ENCODE assay signal across 15 cellular contexts in genomic region chr2:178279142-178279541, GRCh38.
DNase-seq lines count a peak whose midpoint lies in the region; ATAC-seq, FAIRE-seq and TF ChIP-seq lines count a peak whose summit lies in the region.
"Had no signal": no experiment of that assay in that cellular context is flagged by ENCODE, and none has a peak within 500 bp of the region (broad histone marks: within the 10 kb centered on the region; RNA-seq: fewer than 3 reads in every experiment).

No MANE protein-coding gene starts in this region.

- peaks cover 22% of the 10 kb centered on the region in 2 donors for H3K27me3 Mint-ChIP-seq in T-cell
- no peaks in the 10 kb centered on the region for H3K27me3 Mint-ChIP-seq in chondrocyte (ENCODE audit: low read depth)

- peaks cover 16 to 50% of the 10 kb centered on the region in 2 experiments for H3K4me1 ChIP-seq in K562 (replicated peaks in 1 of 2; ENCODE audit: control insufficient read depth in 2 of 2, insufficient read depth in 2 of 2, low read length in 2 of 2)
- H3K4me1 ChIP-seq: BLaER1, uterus had no signal

- no peaks in the 10 kb centered on the region for H3K4me1 Mint-ChIP-seq in T-cell
- H3K4me1 Mint-ChIP-seq in chondrocyte (ENCODE audit: low read depth): peaks cover 32% of the 10 kb centered on the region
- H3K4me1 Mint-ChIP-seq: activated CD4-positive, alpha-beta memory T cell treated with anti-CD3 and anti-CD28 coated beads, Interleukin-2, amount 10 ng/mL, durations not matched to agents 7 days and 5 days; activated naive CD8-positive, alpha-beta T cell treated with anti-CD3 and anti-CD28 coated beads, Interleukin-2, amount 50 U/mL, for 24 hours had no signal

- no peaks in the 10 kb centered on the region; the same call in 1 of the 2 replicates for H3K9me3 ChIP-seq in K562 (replicated peaks; ENCODE audit: control insufficient read depth, insufficient read depth, low read depth, low read length)
- H3K9me3 ChIP-seq: BLaER1, uterus had no signal

- H4K20me1 ChIP-seq in K562 (replicated peaks; ENCODE audit: control insufficient read depth, insufficient read depth, low read length): no peaks in the 10 kb centered on the region
- H4K20me1 ChIP-seq: BLaER1 had no signal

- H3K27ac ChIP-seq in K562 (ENCODE audit: extremely low read depth, low read depth, low read length): no peak overlapping the region
- H3K27ac ChIP-seq: BLaER1, uterus had no signal

- whole genome bisulfite sequencing in K562 (ENCODE audit: insufficient coverage, low coverage, missing lambda C conversion rate): 37% methylated on average over 2 of the region's 2 CpGs

- CTCF ChIA-PET in K562 (lab: Yijun Ruan, JAX; ENCODE audit: low intra/inter-chr PET ratio): interaction anchor here (0.9 kb wide), 1 partner anchor 147 kb away, joined by 3 read pairs; no protein-coding TSS in a partner anchor
- CTCF ChIA-PET in T-cell (lab: Charles Lee): no interaction called here

- TF ChIP-seq CTCF in K562 (IDR thresholded peaks at IDR 0.05 in 2 of 3, conservative IDR thresholded peaks at IDR 0.05 in 1 of 3; ENCODE audit: insufficient read depth in 2 of 3, low read depth in 1 of 3, low read length in 3 of 3) (no peak), kidney epithelial cell (IDR thresholded peaks at IDR 0.05; ENCODE audit: insufficient read depth, low read length, poor library complexity, severe bottlenecking) (no peak), chondrocyte (IDR thresholded peaks at IDR 0.05) (no peak)

- POLR2A ChIA-PET in K562 (lab: Yijun Ruan, JAX) (interaction anchor here (0.9 kb wide), 1 partner anchor 9 kb away, joined by 3 read pairs; no protein-coding TSS in a partner anchor), T-cell (lab: Charles Lee) (no interaction called here)

- H3K4me3 ChIP-seq in K562 (no peak overlapping the region), kidney epithelial cell (ENCODE audit: low read depth, low read length) (no peak overlapping the region)
- H3K4me3 ChIP-seq: BLaER1, uterus had no signal

- H3K79me2 ChIP-seq in K562 (ENCODE audit: control insufficient read depth, insufficient read depth, low read length): 0 out of 3 replicates have a peak, but pooled peaks cover 3% of the 10 kb centered on the region

- H3K27me3 ChIP-seq in K562 (ENCODE audit: control insufficient read depth in 2 of 2, insufficient read depth in 2 of 2, low read length in 2 of 2) (no peaks in the 10 kb centered on the region), kidney epithelial cell (ENCODE audit: control insufficient read depth, insufficient read depth, low read length) (no peaks in the 10 kb centered on the region)
- H3K27me3 ChIP-seq: BLaER1, uterus had no signal

- no peak overlapping the region for H3K9ac ChIP-seq in K562 (ENCODE audit: insufficient read depth in 1 of 2, low read depth in 2 of 2, low read length in 2 of 2)
- H3K9ac ChIP-seq: BLaER1 had no signal

- TF ChIP-seq RAD21 in K562 (CRISPR knock-in tag; conservative IDR thresholded peaks at IDR 0.05 in 1 of 2, IDR thresholded peaks at IDR 0.05 in 1 of 2): no peak

- no peak overlapping the region for H3K4me2 ChIP-seq in K562 (ENCODE audit: insufficient read depth, low read length)
- H3K4me2 ChIP-seq: BLaER1 had no signal

- H3K36me3 ChIP-seq in K562 (ENCODE audit: control insufficient read depth, insufficient read depth, low read length) (no peaks in the 10 kb centered on the region), kidney epithelial cell (ENCODE audit: control insufficient read depth, insufficient read depth, low read length) (no peaks in the 10 kb centered on the region)
- H3K36me3 ChIP-seq: BLaER1, uterus had no signal

- BruUV-seq in K562 (replicated peaks; lab: Mats Ljungman, UMichigan): no TSS peak

- no peak for FAIRE-seq in K562 (lab: Jason Lieb, UNC)

- ATAC-seq in K562 (no peak), T-cell (replicated peaks in 1 of 4) (no peak)
- ATAC-seq: activated naive CD8-positive, alpha-beta T cell treated with anti-CD3 and anti-CD28 coated beads, Interleukin-2, amount 50 U/mL, for 24 hours had no signal

- TF ChIP-seq POLR2A in K562 (conservative IDR thresholded peaks at IDR 0.05): no peak

- H2AFZ ChIP-seq in K562 (ENCODE audit: low read depth, low read length): no peak overlapping the region; the same call in 1 of the 2 replicates

- TF ChIP-seq EP300 in K562 (IDR thresholded peaks at IDR 0.05; ENCODE audit: low read length): no peak; the same call in 1 of the 2 replicates

- peak; percentile 74 for DNase-seq in ACHN
- DNase-seq in HT1080 (ENCODE audit: low read depth): peak; percentile 92
- peak in 1 of 4 experiments; percentile 49 for DNase-seq in K562 (ENCODE audit: extremely low read depth in 1 of 4, low spot score in 3 of 4)
- DNase-seq in kidney epithelial cell (ENCODE audit: low read depth): peak; percentile 84
- DNase-seq in T-cell: no peak
- no peak for DNase-seq in chondrocyte (ENCODE audit: low spot score)
- no peak for DNase-seq in ecto neural progenitor cell (ENCODE audit: low spot score)
- no peak for DNase-seq in NCI-H1105 (lab: John Stamatoyannopoulos, UW)
- DNase-seq: activated CD4-positive, alpha-beta memory T cell treated with anti-CD3 and anti-CD28 coated beads, Interleukin-2, amount 10 ng/mL, durations not matched to agents 7 days and 5 days; activated naive CD8-positive, alpha-beta T cell treated with anti-CD3 and anti-CD28 coated beads, Interleukin-2, amount 50 U/mL, for 24 hours; NCI-H1092; occipital lobe; SHP77 treated with DMSO at 0.1 percent for 48 hours; uterus had no signal

- in situ Hi-C loops in ACHN (cut with HindIII; ENCODE audit: low pct_ligation_motif_present, low pct_unique_long_range_greater_than_20kb, low sequenced_read_pairs) (no loop called here), K562 (cut with MboI) (no loop called here)

- H3K27ac Mint-ChIP-seq in T-cell: no peak overlapping the region
- no peak overlapping the region for H3K27ac Mint-ChIP-seq in chondrocyte (ENCODE audit: unreplicated experiment)
- H3K27ac Mint-ChIP-seq: activated CD4-positive, alpha-beta memory T cell treated with anti-CD3 and anti-CD28 coated beads, Interleukin-2, amount 10 ng/mL, durations not matched to agents 7 days and 5 days; activated naive CD8-positive, alpha-beta T cell treated with anti-CD3 and anti-CD28 coated beads, Interleukin-2, amount 50 U/mL, for 24 hours had no signal

- H3K4me3 Mint-ChIP-seq in T-cell (no peak overlapping the region), chondrocyte (ENCODE audit: unreplicated experiment) (no peak overlapping the region)
- H3K4me3 Mint-ChIP-seq: activated CD4-positive, alpha-beta memory T cell treated with anti-CD3 and anti-CD28 coated beads, Interleukin-2, amount 10 ng/mL, durations not matched to agents 7 days and 5 days; activated naive CD8-positive, alpha-beta T cell treated with anti-CD3 and anti-CD28 coated beads, Interleukin-2, amount 50 U/mL, for 24 hours had no signal

- intact Hi-C loops in K562 (cut with micrococcal nuclease): loop anchor here (10.0 kb wide), 1 partner anchor 294 kb away; no protein-coding TSS in a partner anchor

- H3K36me3 Mint-ChIP-seq in T-cell (no peaks in the 10 kb centered on the region), chondrocyte (ENCODE audit: low read depth) (no peaks in the 10 kb centered on the region)

- no peaks in the 10 kb centered on the region for H3K9me3 Mint-ChIP-seq in T-cell
- no peaks in the 10 kb centered on the region for H3K9me3 Mint-ChIP-seq in chondrocyte (ENCODE audit: low read depth)
- H3K9me3 Mint-ChIP-seq: activated CD4-positive, alpha-beta memory T cell treated with anti-CD3 and anti-CD28 coated beads, Interleukin-2, amount 10 ng/mL, durations not matched to agents 7 days and 5 days; activated naive CD8-positive, alpha-beta T cell treated with anti-CD3 and anti-CD28 coated beads, Interleukin-2, amount 50 U/mL, for 24 hours had no signal

- H3K9me1 ChIP-seq in K562 (ENCODE audit: control insufficient read depth, insufficient read depth, low read length): no peaks in the 10 kb centered on the region

TF ChIP-seq in K562, 482 proteins besides CTCF, POLR2A, EP300 and RAD21 (continues in another document):
- TF ChIP-seq PHB (CRISPR knock-in tag; IDR thresholded peaks at IDR 0.05) (no peak), DPF2 (IDR thresholded peaks at IDR 0.05) (peak; percentile 48; the same call in 1 of the 2 replicates), STAG1 (CRISPR knock-in tag; IDR thresholded peaks at IDR 0.05; ENCODE audit: borderline replicate concordance) (no peak), MED1 (CRISPR knock-in tag; IDR thresholded peaks at IDR 0.05; ENCODE audit: borderline replicate concordance) (no peak), ZEB2 (IDR thresholded peaks at IDR 0.05) (no peak), HMBOX1 (IDR thresholded peaks at IDR 0.05) (peak; percentile 83; the same call in 1 of the 2 replicates), ZNF79 (CRISPR knock-in tag; IDR thresholded peaks at IDR 0.05; ENCODE audit: low read depth) (no peak), HNRNPLL (IDR thresholded peaks at IDR 0.05; ENCODE audit: low read depth, low read length, poor library complexity, severe bottlenecking) (no peak), CBFA2T3 (IDR thresholded peaks at IDR 0.05) (peak; percentile 53; the same call in 1 of the 2 replicates), JUND (IDR thresholded peaks at IDR 0.05; ENCODE audit: borderline replicate concordance, low read depth, low read length) (0 out of 2 replicates have a peak, but pooled peaks have one; percentile 20), JUND (tag; IDR thresholded peaks at IDR 0.05; ENCODE audit: borderline replicate concordance, low read depth, low read length) (no peak)
- TF ChIP-seq, protein P1, sequence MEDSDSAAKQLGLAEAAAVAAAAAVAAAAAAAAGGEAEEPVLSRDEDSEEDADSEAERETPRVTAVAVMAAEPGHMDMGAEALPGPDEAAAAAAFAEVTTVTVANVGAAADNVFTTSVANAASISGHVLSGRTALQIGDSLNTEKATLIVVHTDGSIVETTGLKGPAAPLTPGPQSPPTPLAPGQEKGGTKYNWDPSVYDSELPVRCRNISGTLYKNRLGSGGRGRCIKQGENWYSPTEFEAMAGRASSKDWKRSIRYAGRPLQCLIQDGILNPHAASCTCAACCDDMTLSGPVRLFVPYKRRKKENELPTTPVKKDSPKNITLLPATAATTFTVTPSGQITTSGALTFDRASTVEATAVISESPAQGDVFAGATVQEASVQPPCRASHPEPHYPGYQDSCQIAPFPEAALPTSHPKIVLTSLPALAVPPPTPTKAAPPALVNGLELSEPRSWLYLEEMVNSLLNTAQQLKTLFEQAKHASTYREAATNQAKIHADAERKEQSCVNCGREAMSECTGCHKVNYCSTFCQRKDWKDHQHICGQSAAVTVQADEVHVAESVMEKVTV (CRISPR knock-in tag; IDR thresholded peaks at IDR 0.05): peak; percentile 7; the same call in 1 of the 2 replicates

Comparison
In these comparisons a context has a peak if more than half of its experiments do, and no peak if none do; other contexts are left out.
1. DNase-seq: peak in ACHN (single experiment), HT1080 (single experiment) and kidney epithelial cell (single experiment); none in T-cell (0 of 34), chondrocyte (single experiment), ecto neural progenitor cell (single experiment) and NCI-H1105 (single experiment).